ENCODE assay signal across 1 cellular context in genomic region chr9:128098017-128098935, GRCh38.
A peak's percentile ranks its signal among the peaks of the same experiment; 100 is the strongest.
TF ChIP-seq lines count a peak whose summit lies in the region.

No MANE protein-coding gene starts in this region.

TF ChIP-seq in A549, 52 proteins besides CTCF, POLR2A, EP300 and RAD21 (continued from another document):
- TF ChIP-seq FOXS1 (CRISPR knock-in tag; IDR thresholded peaks at IDR 0.05) (no peak), CHD2 (IDR thresholded peaks at IDR 0.05; ENCODE audit: low read length, partially characterized antibody) (no peak), PHF8 (IDR thresholded peaks at IDR 0.05; ENCODE audit: borderline replicate concordance, low read depth) (no peak), FOSB (CRISPR knock-in tag; IDR thresholded peaks at IDR 0.05) (no peak), HDAC2 (IDR thresholded peaks at IDR 0.05) (no peak), RARB (CRISPR knock-in tag; IDR thresholded peaks at IDR 0.05) (no peak), ZSCAN20 (CRISPR knock-in tag; IDR thresholded peaks at IDR 0.05) (no peak), GATA3 (IDR thresholded peaks at IDR 0.05; ENCODE audit: borderline replicate concordance) (0 out of 2 replicates have a peak, but pooled peaks have one; percentile 11), RFX5 (IDR thresholded peaks at IDR 0.05) (peak; percentile 56; the same call in 1 of the 2 replicates), MAX (IDR thresholded peaks at IDR 0.05) (peak; percentile 94), JUNB (IDR thresholded peaks at IDR 0.05) (no peak), HEYL (CRISPR knock-in tag; IDR thresholded peaks at IDR 0.05) (no peak), E2F6 (IDR thresholded peaks at IDR 0.05; ENCODE audit: borderline replicate concordance, low read depth) (peak; percentile 24; the same call in 1 of the 2 replicates), NPAS2 (CRISPR knock-in tag; IDR thresholded peaks at IDR 0.05; ENCODE audit: borderline replicate concordance) (no peak; the same call in 1 of the 2 replicates), HOXB5 (CRISPR knock-in tag; IDR thresholded peaks at IDR 0.05) (no peak), PBX3 (IDR thresholded peaks at IDR 0.05) (no peak), JUN (IDR thresholded peaks at IDR 0.05) (peak in 1 of 2 experiments; percentile 58; a peak in 1 of 5 replicates), HMGXB4 (CRISPR knock-in tag; IDR thresholded peaks at IDR 0.05; ENCODE audit: borderline replicate concordance) (no peak), KDM5A (IDR thresholded peaks at IDR 0.05) (no peak), HES2 (IDR thresholded peaks at IDR 0.05) (no peak), CEBPB (IDR thresholded peaks at IDR 0.05) (peak in 1 of 2 experiments; percentile 65; a peak in 1 of 4 replicates), NFE2L2 (conservative IDR thresholded peaks at IDR 0.05; ENCODE audit: low read length) (no peak), TP53 (CRISPR knock-in tag; IDR thresholded peaks at IDR 0.05) (no peak), MAZ (IDR thresholded peaks at IDR 0.05; ENCODE audit: borderline replicate concordance, low read depth, low read length) (no peak), MYC (IDR thresholded peaks at IDR 0.05; ENCODE audit: borderline replicate concordance, low read length) (peak; percentile 94), POLR2AphosphoS2 (conservative IDR thresholded peaks at IDR 0.05; ENCODE audit: low read length) (no peak), ESRRA (IDR thresholded peaks at IDR 0.05; ENCODE audit: borderline replicate concordance, low read length) (no peak), RCOR1 (IDR thresholded peaks at IDR 0.05; ENCODE audit: low read depth, low read length) (no peak), SMC3 (IDR thresholded peaks at IDR 0.05) (no peak), ZNF302 (CRISPR knock-in tag; IDR thresholded peaks at IDR 0.05) (no peak), EHF (CRISPR knock-in tag; IDR thresholded peaks at IDR 0.05) (no peak), BHLHE40 (IDR thresholded peaks at IDR 0.05; ENCODE audit: low read depth, low read length) (peak; percentile 87), ZFP36 (IDR thresholded peaks at IDR 0.05; ENCODE audit: borderline replicate concordance, partially characterized antibody) (no peak), MAFK (IDR thresholded peaks at IDR 0.05; ENCODE audit: partially characterized antibody) (no peak), NR3C1 (IDR thresholded peaks at IDR 0.05) (no peak), FOSL2 (IDR thresholded peaks at IDR 0.05) (no peak), FOSL2 (CRISPR knock-in tag; IDR thresholded peaks at IDR 0.05) (peak; percentile 64), RNF2 (IDR thresholded peaks at IDR 0.05; ENCODE audit: borderline replicate concordance, low read depth) (no peak), CBX2 (IDR thresholded peaks at IDR 0.05; ENCODE audit: borderline replicate concordance, low read depth) (no peak), EHMT2 (IDR thresholded peaks at IDR 0.05; ENCODE audit: low read depth) (no peak), ZC3H11A (IDR thresholded peaks at IDR 0.05) (no peak), HOXA7 (CRISPR knock-in tag; IDR thresholded peaks at IDR 0.05) (no peak), ATOH8 (CRISPR knock-in tag; IDR thresholded peaks at IDR 0.05; ENCODE audit: low read depth) (no peak), KDM1A (IDR thresholded peaks at IDR 0.05; ENCODE audit: low read depth) (no peak)
